ENCODE assay signal across 22 cellular contexts in the genomic region with DNA sequence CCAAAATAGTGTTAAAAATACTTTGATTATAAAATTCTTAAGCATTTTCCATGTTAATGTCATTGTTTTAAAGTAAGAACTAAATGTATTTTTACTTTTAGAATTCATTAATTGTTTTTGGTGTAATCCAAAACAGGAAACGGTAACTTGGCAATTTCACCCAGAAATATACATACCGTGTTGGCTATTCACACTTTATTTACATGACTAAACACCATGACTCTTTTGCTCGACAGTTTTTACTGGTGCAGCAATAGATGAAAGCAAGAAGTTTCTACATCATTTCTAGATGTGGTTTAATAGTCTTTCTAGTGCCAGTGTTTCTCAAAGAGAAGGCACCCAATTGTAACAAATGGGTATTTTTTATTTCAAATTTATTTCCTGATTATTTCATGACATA. TPM values are rescaled to one million over a fixed set of nuclear protein-coding genes. Genes with fewer than 3 reads are reported as not detected.
DNase-seq lines count a peak whose midpoint lies in the region; ATAC-seq and TF ChIP-seq lines count a peak whose summit lies in the region.
"Had no signal": no experiment of that assay in that cellular context is flagged by ENCODE, and none has a peak within 500 bp of the region (broad histone marks: within the 10 kb centered on the region; RNA-seq: fewer than 3 reads in every experiment).

No MANE protein-coding gene starts in this region.

- H3K9me3 ChIP-seq in tibial artery: no peaks in the 10 kb centered on the region
- H3K9me3 ChIP-seq: BLaER1, Caco-2 had no signal

- intact Hi-C loops in tibial artery (cut with DNase I; ENCODE audit: low total_unique reads): no loop called here

- no peaks in the 10 kb centered on the region for H3K27me3 ChIP-seq in tibial artery

- peaks cover 18 to 22% of the 10 kb centered on the region in 2 donors for H3K27me3 Mint-ChIP-seq in natural killer cell treated with Interleukin-12 subunit alpha and Interleukin-12 subunit beta and Interleukin-15 and Interleukin-18, amount 100 ng/mL, for 72 hours

- H3K4me1 ChIP-seq in tibial artery: no peaks in the 10 kb centered on the region
- H3K4me1 ChIP-seq: BLaER1, Caco-2 had no signal

- no peaks in the 10 kb centered on the region for H3K36me3 Mint-ChIP-seq in natural killer cell treated with Interleukin-12 subunit alpha and Interleukin-12 subunit beta and Interleukin-15 and Interleukin-18, amount 100 ng/mL, for 72 hours
- H3K36me3 Mint-ChIP-seq: CD4-positive, CD25-positive, alpha-beta regulatory T cell; CD8-positive, alpha-beta T cell had no signal

- no peaks in the 10 kb centered on the region for H3K9me3 Mint-ChIP-seq in natural killer cell treated with Interleukin-12 subunit alpha and Interleukin-12 subunit beta and Interleukin-15 and Interleukin-18, amount 100 ng/mL, for 72 hours
- H3K9me3 Mint-ChIP-seq: CD8-positive, alpha-beta T cell had no signal

- H3K4me3 Mint-ChIP-seq in natural killer cell treated with Interleukin-12 subunit alpha and Interleukin-12 subunit beta and Interleukin-15 and Interleukin-18, amount 100 ng/mL, for 72 hours: no peak overlapping the region
- H3K4me3 Mint-ChIP-seq: B cell; CD4-positive, CD25-positive, alpha-beta regulatory T cell; CD8-positive, alpha-beta T cell had no signal

- no peak overlapping the region for H3K27ac Mint-ChIP-seq in natural killer cell treated with Interleukin-12 subunit alpha and Interleukin-12 subunit beta and Interleukin-15 and Interleukin-18, amount 100 ng/mL, for 72 hours
- H3K27ac Mint-ChIP-seq: B cell; CD4-positive, CD25-positive, alpha-beta regulatory T cell; CD8-positive, alpha-beta T cell had no signal

- no peak for ATAC-seq in natural killer cell treated with Interleukin-12 subunit alpha and Interleukin-12 subunit beta and Interleukin-15 and Interleukin-18, amount 100 ng/mL, for 72 hours
- ATAC-seq: CD8-positive, alpha-beta T cell; GM12878; HCT116 had no signal

- no peak overlapping the region for H3K4me3 ChIP-seq in tibial artery
- H3K4me3 ChIP-seq: BLaER1, GM12878 had no signal

- TF ChIP-seq CTCF in tibial artery (IDR thresholded peaks at IDR 0.05): no peak

- no peak overlapping the region for H3K27ac ChIP-seq in tibial artery
- H3K27ac ChIP-seq: 22Rv1, BLaER1, C4-2B had no signal

- DNase-seq in ELR (ENCODE audit: low read depth) (peak; percentile 3), HCEC 1CT (peak; percentile 67), RKO (ENCODE audit: low spot score) (peak; percentile 38), iris pigment epithelial cell (ENCODE audit: low read depth) (peak; percentile 59), SIG-M5 treated with dmso at 0.1 percent for 504 hours (lab: John Stamatoyannopoulos, UW; ENCODE audit: unreplicated experiment) (no peak), tibial artery (no peak)
- DNase-seq in NK-92 treated with Interleukin-12 subunit alpha and Interleukin-12 subunit beta, amount 100 ng/mL, for 24 hours (lab: John Stamatoyannopoulos, UW): no peak
- no peak for DNase-seq in natural killer cell treated with Interleukin-12 subunit alpha and Interleukin-12 subunit beta and Interleukin-15 and Interleukin-18, amount 100 ng/mL, for 72 hours (ENCODE audit: low spot score)
- DNase-seq: Caco-2; CD4-positive, CD25-positive, alpha-beta regulatory T cell; CD8-positive, alpha-beta T cell; DMS153; DND-41; GDM1; H7 had no signal

- no peaks in the 10 kb centered on the region for H3K36me3 ChIP-seq in tibial artery
- H3K36me3 ChIP-seq: BLaER1 had no signal

- no peaks in the 10 kb centered on the region for H3K4me1 Mint-ChIP-seq in natural killer cell treated with Interleukin-12 subunit alpha and Interleukin-12 subunit beta and Interleukin-15 and Interleukin-18, amount 100 ng/mL, for 72 hours (ENCODE audit: low read depth in 2 of 2)
- H3K4me1 Mint-ChIP-seq: B cell; CD4-positive, CD25-positive, alpha-beta regulatory T cell had no signal

RNA-seq across cellular contexts. Expression of a gene that starts 25.6 kb away (rescaled TPM):
- total RNA-seq in natural killer cell treated with Interleukin-12 subunit alpha and Interleukin-12 subunit beta and Interleukin-15 and Interleukin-18, amount 100 ng/mL, for 72 hours: not detected
- total RNA-seq: B cell; Caco-2; CD4-positive, CD25-positive, alpha-beta regulatory T cell; CD8-positive, alpha-beta T cell; GM12878; H1; H7 had no signal

Comparison
In these comparisons a context has a peak if more than half of its experiments do, and no peak if none do; other contexts are left out.
1. DNase-seq: peak in ELR (single experiment), HCEC 1CT (single experiment), RKO (single experiment) and iris pigment epithelial cell (single experiment); none in SIG-M5 treated with dmso at 0.1 percent for 504 hours (single experiment), NK-92 treated with Interleukin-12 subunit alpha and Interleukin-12 subunit beta, amount 100 ng/mL, for 24 hours (single experiment), natural killer cell treated with Interleukin-12 subunit alpha and Interleukin-12 subunit beta and Interleukin-15 and Interleukin-18, amount 100 ng/mL, for 72 hours (single experiment) and tibial artery (0 of 2).